8 cellular contexts compared by ENCODE assay signal in the genomic region with DNA sequence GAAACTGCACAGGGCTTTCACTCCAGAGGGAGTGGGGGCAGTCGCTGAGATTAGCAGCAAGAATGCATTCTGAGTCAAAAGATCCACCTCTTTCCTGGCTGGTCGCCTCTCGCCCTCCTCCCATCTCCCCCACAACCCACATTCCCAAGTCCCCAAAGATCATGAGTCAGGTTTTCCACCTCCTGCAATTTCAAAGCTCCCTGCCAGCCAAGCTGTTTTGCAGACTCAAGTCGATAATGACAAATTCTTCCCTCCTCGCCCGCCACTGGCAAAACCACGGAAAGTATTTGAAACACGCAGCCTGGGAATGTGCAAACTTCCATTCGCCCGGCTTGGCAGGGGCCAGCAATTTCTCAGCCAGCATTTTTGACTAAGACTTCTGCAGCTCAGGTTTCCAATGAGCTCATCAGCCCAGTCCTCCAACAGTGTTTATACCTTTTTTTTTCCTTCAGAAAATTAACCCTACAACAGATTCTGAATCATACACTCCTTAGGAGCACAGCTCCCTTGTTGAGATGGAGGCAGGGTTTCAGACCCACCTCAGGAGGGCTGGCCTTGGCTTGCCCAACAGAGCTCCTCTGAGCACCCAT.
DNase-seq lines count a peak whose midpoint lies in the region; ATAC-seq and TF ChIP-seq lines count a peak whose summit lies in the region.

No MANE protein-coding gene starts in this region.

- H3K9me3 ChIP-seq in spleen: peaks cover 0 to 2% (median under 1%) of the 10 kb centered on the region in 8 donors

- no peaks in the 10 kb centered on the region for H3K27me3 ChIP-seq in kidney epithelial cell (ENCODE audit: control insufficient read depth, insufficient read depth, low read length)
- H3K27me3 ChIP-seq in spleen (replicated peaks in 1 of 7): peaks cover 0 to 10% (median 0%) of the 10 kb centered on the region in 7 donors

- no peak for TF ChIP-seq CTCF in cardiac fibroblast (IDR thresholded peaks at IDR 0.05; ENCODE audit: low read depth, low read length)
- TF ChIP-seq CTCF in kidney epithelial cell (IDR thresholded peaks at IDR 0.05; ENCODE audit: insufficient read depth, low read length, poor library complexity, severe bottlenecking): no peak
- no peak for TF ChIP-seq CTCF in spleen (IDR thresholded peaks at IDR 0.05 in 8 of 11, conservative IDR thresholded peaks at IDR 0.05 in 3 of 11)

- no peak overlapping the region for H3K4me3 ChIP-seq in cardiac fibroblast (replicated peaks in 1 of 2; ENCODE audit: low read depth in 2 of 2, low read length in 2 of 2)
- no peak overlapping the region for H3K4me3 ChIP-seq in kidney epithelial cell (ENCODE audit: low read depth, low read length)
- H3K4me3 ChIP-seq in spleen: no peak overlapping the region

- peaks cover 0 to 12% (median 0%) of the 10 kb centered on the region in 6 donors for H3K4me1 ChIP-seq in spleen

- ATAC-seq in HG03280 (IDR thresholded peaks at IDR 0.05; ENCODE audit: unreplicated experiment): no peak

- DNase-seq in stimulated activated CD4-positive, alpha-beta T cell treated with anti-CD3 and anti-CD28 coated beads, Interleukin-15, amount 100 ng/mL, for 24 hours: peak; percentile 13
- DNase-seq in stimulated activated CD4-positive, alpha-beta T cell treated with anti-CD3 and anti-CD28 coated beads, Interleukin-1b, Interleukin-23, amount 100 ng/mL, for 48 hours: no peak
- DNase-seq in cardiac fibroblast (ENCODE audit: low read depth in 2 of 2): peak; percentile 100
- DNase-seq in kidney epithelial cell (ENCODE audit: low read depth): peak; percentile 99
- peak; percentile 100 for DNase-seq in stromal cell of bone marrow (ENCODE audit: low read depth)
- DNase-seq in spleen: no peak
- DNase-seq in stimulated activated CD8-positive, alpha-beta memory T cell treated with anti-CD3 and anti-CD28 coated beads, Interleukin-4, amount 100 ng/mL, for 48 hours: no peak

- WGBS in spleen, 5 donors: 48 to 69% (median 62%) methylated on average over 10 of the region's 10 CpGs

- intact Hi-C loops in spleen (cut with DNase I; ENCODE audit: low total_unique reads): no loop called here

- peak overlapping the region in 4 of 8 donors; percentile 8 to 42 (median 18) for H3K27ac ChIP-seq in spleen

- H3K36me3 ChIP-seq in kidney epithelial cell (ENCODE audit: control insufficient read depth, insufficient read depth, low read length) (no peaks in the 10 kb centered on the region), spleen (no peaks in the 10 kb centered on the region)

- TF ChIP-seq POLR2A in spleen (IDR thresholded peaks at IDR 0.05): no peak

Comparison
In these comparisons a context has a peak if more than half of its experiments do, and no peak if none do; other contexts are left out.
1. DNase-seq: peak in stimulated activated CD4-positive, alpha-beta T cell treated with anti-CD3 and anti-CD28 coated beads, Interleukin-15, amount 100 ng/mL, for 24 hours (single experiment), cardiac fibroblast (2 of 2), kidney epithelial cell (single experiment) and stromal cell of bone marrow (single experiment); none in stimulated activated CD4-positive, alpha-beta T cell treated with anti-CD3 and anti-CD28 coated beads, Interleukin-1b, Interleukin-23, amount 100 ng/mL, for 48 hours (single experiment), spleen (single experiment) and stimulated activated CD8-positive, alpha-beta memory T cell treated with anti-CD3 and anti-CD28 coated beads, Interleukin-4, amount 100 ng/mL, for 48 hours (single experiment).